In genomic region chr4:7019367-7019766, GRCh38 we compare ENCODE assay signal across 22 cellular contexts. TPM values are rescaled to one million over a fixed set of nuclear protein-coding genes. Genes with fewer than 3 reads are reported as not detected.
DNase-seq lines count a peak whose midpoint lies in the region; FAIRE-seq and TF ChIP-seq lines count a peak whose summit lies in the region.
"Had no signal": no experiment of that assay in that cellular context is flagged by ENCODE, and none has a peak within 500 bp of the region (broad histone marks: within the 10 kb centered on the region; RNA-seq: fewer than 3 reads in every experiment).

No MANE protein-coding gene starts in this region.

- H3K4me1 ChIP-seq in astrocyte (ENCODE audit: insufficient read depth, low read length) (peaks cover 15% of the 10 kb centered on the region), mesenchymal stem cell (ENCODE audit: control insufficient read depth, insufficient read depth, low read depth, low read length) (peaks cover 32% of the 10 kb centered on the region), spleen (peaks cover 0 to 3% (median 0%) of the 10 kb centered on the region in 6 donors), small intestine (ENCODE audit: control insufficient read depth in 2 of 2, insufficient read depth in 1 of 2, low read depth in 1 of 2, low read length in 1 of 2) (no peaks in the 10 kb centered on the region)
- H3K4me1 ChIP-seq: SJCRH30 had no signal

- no peak overlapping the region for H3K4ac ChIP-seq in mesenchymal stem cell (ENCODE audit: low read depth in 1 of 2, low read length in 2 of 2)

- peaks cover 34% of the 10 kb centered on the region for H3K4me1 Mint-ChIP-seq in HFFc6 (ENCODE audit: low read depth)
- H3K4me1 Mint-ChIP-seq in astrocyte (ENCODE audit: low read depth, unreplicated experiment): peaks cover 32% of the 10 kb centered on the region

- peaks cover 25% of the 10 kb centered on the region for H3K36me3 Mint-ChIP-seq in HFFc6 (ENCODE audit: low read depth)
- H3K36me3 Mint-ChIP-seq in astrocyte (ENCODE audit: low read depth, unreplicated experiment): peaks cover 28% of the 10 kb centered on the region

- H3K4me3 ChIP-seq in astrocyte (ENCODE audit: insufficient read depth, low read depth, low read length): no peak overlapping the region
- no peak overlapping the region for H3K4me3 ChIP-seq in mesenchymal stem cell (ENCODE audit: insufficient read depth in 1 of 2, low read depth in 1 of 2, low read length in 2 of 2)
- H3K4me3 ChIP-seq in spleen: no peak overlapping the region
- H3K4me3 ChIP-seq in small intestine (ENCODE audit: low read depth in 1 of 2, low read length in 2 of 2): no peak overlapping the region
- H3K4me3 ChIP-seq: GM12878, MG63, SJCRH30 had no signal

- H3K18ac ChIP-seq in mesenchymal stem cell (ENCODE audit: low read depth in 1 of 2, low read length in 2 of 2): no peak overlapping the region

- WGBS in mesenchymal stem cell: 87% methylated on average over 9 of the region's 10 CpGs
- 93 to 95% (median 94%) methylated on average over 9 to 10 of the region's 10 CpGs for WGBS in spleen, 5 donors
- 89 to 95% (median 94%) methylated on average over 9 to 10 of the region's 10 CpGs for WGBS in small intestine, 3 donors

- H3K79me2 ChIP-seq in astrocyte (ENCODE audit: insufficient read depth, low read length): peaks cover 6% of the 10 kb centered on the region

- no peaks in the 10 kb centered on the region for H3K9me3 ChIP-seq in astrocyte (ENCODE audit: insufficient read depth, low read depth, low read length)
- no peaks in the 10 kb centered on the region for H3K9me3 ChIP-seq in mesenchymal stem cell (ENCODE audit: control insufficient read depth, low read length)
- H3K9me3 ChIP-seq in spleen: no peaks in the 10 kb centered on the region
- no peaks in the 10 kb centered on the region for H3K9me3 ChIP-seq in small intestine (ENCODE audit: control insufficient read depth, low read depth)
- H3K9me3 ChIP-seq: Caco-2, MG63, SJCRH30 had no signal

- no peak for TF ChIP-seq CTCF in HFFc6 (IDR thresholded peaks at IDR 0.05)
- TF ChIP-seq CTCF in astrocyte (IDR thresholded peaks at IDR 0.05; ENCODE audit: insufficient read depth, low read depth, low read length): no peak
- no peak for TF ChIP-seq CTCF in spleen (IDR thresholded peaks at IDR 0.05 in 8 of 11, conservative IDR thresholded peaks at IDR 0.05 in 3 of 11)

- H2BK12ac ChIP-seq in mesenchymal stem cell (ENCODE audit: low read length in 2 of 2): peak overlapping the region in 1 of 2 experiments; percentile 15

- no peak overlapping the region for H4K91ac ChIP-seq in mesenchymal stem cell (ENCODE audit: low read length)

- peak overlapping the region; percentile 38 for H3K27ac Mint-ChIP-seq in HFFc6
- no peak overlapping the region for H3K27ac Mint-ChIP-seq in astrocyte (ENCODE audit: unreplicated experiment)
- H3K27ac Mint-ChIP-seq: CD8-positive, alpha-beta T cell had no signal

- TF ChIP-seq POLR2A in spleen (IDR thresholded peaks at IDR 0.05) (no peak), H54 (IDR thresholded peaks at IDR 0.05; ENCODE audit: low read depth, low read length) (no peak)

- DNase-seq in HFFc6 (no peak), astrocyte (ENCODE audit: low read depth) (no peak), mesenchymal stem cell (no peak), spleen (peak; percentile 46), H54 (ENCODE audit: insufficient read length, low spot score) (no peak), small intestine (no peak)
- DNase-seq in activated CD8-positive, alpha-beta memory T cell treated with anti-CD3 and anti-CD28 coated beads, Interleukin-2, amount 50 U/mL, for 48 hours: no peak
- DNase-seq: C1 segment of cervical spinal cord; Caco-2; CD8-positive, alpha-beta T cell; GDM1; KG1; MG63; NCI-H1105 treated with DMSO at 0.1 percent for 48 hours; NCI-H146; NCI-H1930; NCI-H2107; NCI-H446; NCI-H524 treated with DMSO at 0.1 percent for 48 hours; NCI-H774; SJCRH30 had no signal

- no peak overlapping the region for H2AFZ ChIP-seq in astrocyte (ENCODE audit: low read depth, low read length)
- H2AFZ ChIP-seq in mesenchymal stem cell (ENCODE audit: low read depth, low read length): no peak overlapping the region

- H3K9ac ChIP-seq in astrocyte (ENCODE audit: low read length) (no peak overlapping the region), mesenchymal stem cell (ENCODE audit: low read length) (no peak overlapping the region)

- no peak overlapping the region for H3K4me3 Mint-ChIP-seq in HFFc6
- peak overlapping the region; percentile 54 for H3K4me3 Mint-ChIP-seq in astrocyte (ENCODE audit: unreplicated experiment)
- H3K4me3 Mint-ChIP-seq: CD8-positive, alpha-beta T cell had no signal

- FAIRE-seq in astrocyte (lab: Jason Lieb, UNC) (no peak), H54 (lab: Jason Lieb, UNC) (no peak), small intestine (lab: Jason Lieb, UNC) (no peak)
- FAIRE-seq: GM12878 had no signal

- H3K4me2 ChIP-seq in astrocyte (ENCODE audit: low read length) (no peak overlapping the region), mesenchymal stem cell (ENCODE audit: low read length, poor library complexity, severe bottlenecking) (no peak overlapping the region)

- no peak overlapping the region for H2BK15ac ChIP-seq in mesenchymal stem cell (ENCODE audit: low read depth, poor library complexity, severe bottlenecking)

- peak overlapping the region; percentile 57 for H2AK5ac ChIP-seq in mesenchymal stem cell (ENCODE audit: low read length, severe bottlenecking)

- no peaks in the 10 kb centered on the region; the same call in 1 of the 2 replicates for H3K27me3 Mint-ChIP-seq in HFFc6 (ENCODE audit: insufficient read depth)
- H3K27me3 Mint-ChIP-seq in astrocyte (ENCODE audit: low read depth, unreplicated experiment): no peaks in the 10 kb centered on the region

- H3K14ac ChIP-seq in mesenchymal stem cell (ENCODE audit: low read length in 2 of 2): peak overlapping the region in 1 of 2 experiments; percentile 53

- H3K27me3 ChIP-seq in astrocyte (ENCODE audit: insufficient read depth, low read length) (no peaks in the 10 kb centered on the region), mesenchymal stem cell (ENCODE audit: control insufficient read depth in 1 of 2, insufficient read depth in 1 of 2, low read length in 2 of 2) (no peaks in the 10 kb centered on the region), spleen (replicated peaks in 1 of 7) (no peaks in the 10 kb centered on the region), small intestine (ENCODE audit: control insufficient read depth in 2 of 2, insufficient read depth in 2 of 2, low read length in 2 of 2) (no peaks in the 10 kb centered on the region)
- H3K27me3 ChIP-seq: MG63, SJCRH30 had no signal

- peaks cover 22% of the 10 kb centered on the region for H3K79me1 ChIP-seq in mesenchymal stem cell (replicated peaks; ENCODE audit: low read length, poor library complexity, severe bottlenecking)

- peaks cover 3% of the 10 kb centered on the region for H3K36me3 ChIP-seq in astrocyte (ENCODE audit: insufficient read depth, low read length)
- H3K36me3 ChIP-seq in mesenchymal stem cell (ENCODE audit: control insufficient read depth in 1 of 2, insufficient read depth in 2 of 2, low read depth in 1 of 2, low read length in 2 of 2): peaks cover 56 to 67% of the 10 kb centered on the region in 2 experiments
- peaks cover 0 to 100% (median 73%) of the 10 kb centered on the region in 6 donors for H3K36me3 ChIP-seq in spleen
- peaks cover 14 to 20% of the 10 kb centered on the region in 2 donors for H3K36me3 ChIP-seq in small intestine (ENCODE audit: control insufficient read depth in 2 of 2, insufficient read depth in 2 of 2, low read length in 2 of 2)
- H3K36me3 ChIP-seq: MG63 had no signal

- H3K27ac ChIP-seq in astrocyte (ENCODE audit: low read depth, low read length) (no peak overlapping the region), mesenchymal stem cell (ENCODE audit: low read length, poor library complexity, severe bottlenecking) (no peak overlapping the region), spleen (no peak overlapping the region), small intestine (ENCODE audit: low read depth in 1 of 2, low read length in 1 of 2) (no peak overlapping the region)
- H3K27ac ChIP-seq: SJCRH30 had no signal

- H4K20me1 ChIP-seq in astrocyte (ENCODE audit: insufficient read depth, low read length): peaks cover 10% of the 10 kb centered on the region

- H2BK120ac ChIP-seq in mesenchymal stem cell (ENCODE audit: low read depth, low read length): no peak overlapping the region

- intact Hi-C loops in spleen (cut with DNase I; ENCODE audit: low total_unique reads): no loop called here

- H3K23ac ChIP-seq in mesenchymal stem cell (ENCODE audit: low read length in 2 of 2): peak overlapping the region in 1 of 2 experiments; percentile 48

- H3K9me3 Mint-ChIP-seq in HFFc6 (no peaks in the 10 kb centered on the region), astrocyte (ENCODE audit: unreplicated experiment) (no peaks in the 10 kb centered on the region)
- H3K9me3 Mint-ChIP-seq: CD8-positive, alpha-beta T cell had no signal

- no peak overlapping the region for H2BK5ac ChIP-seq in mesenchymal stem cell (ENCODE audit: low read depth, low read length, poor library complexity, severe bottlenecking)

- H4K8ac ChIP-seq in mesenchymal stem cell (ENCODE audit: low read length): no peak overlapping the region

RNA-seq across cellular contexts. Expression of gene TADA2B, which starts 23.8 kb away (rescaled TPM):
- total RNA-seq in HFFc6 (2021; fragmentation: NEBNext Ultra II Directional; extraction: Animal tissue kit (Norgen Biotek cat#: 25700)): 10 to 100 TPM; 15.5 to 19.9 (median 17.9) TPM
- 18.0 and 19.8 TPM in 2 replicates for total RNA-seq in astrocyte
- polyA plus RNA-seq in mesenchymal stem cell (2013, experiment 1 of 2): 13.5 TPM
- polyA plus RNA-seq in mesenchymal stem cell (2013, experiment 2 of 2): 14.1 TPM
- total RNA-seq in spleen: 10 to 100 TPM; 22.6 to 32.2 (median 27.1) TPM
- 10 to 100 TPM in 2 of 3 donors, 1 to 10 TPM in 1; 9.9 to 15.6 (median 10.8) TPM for polyA plus RNA-seq in spleen
- polyA plus RNA-seq in small intestine: 10 to 100 TPM; 13.5 to 14.7 (median 14.5) TPM

RNA-seq across cellular contexts. Expression of gene GRPEL1, which starts 48.5 kb away (rescaled TPM):
- 10 to 100 TPM; 43.1 to 62.1 (median 45.3) TPM for total RNA-seq in HFFc6 (2021; fragmentation: NEBNext Ultra II Directional; extraction: Animal tissue kit (Norgen Biotek cat#: 25700))
- total RNA-seq in astrocyte (48.3 and 55.8 TPM in 2 replicates), spleen (10 to 100 TPM; 21.3 to 42.7 (median 32.7) TPM)
- 21.0 TPM for polyA plus RNA-seq in mesenchymal stem cell (2013, experiment 1 of 2)
- polyA plus RNA-seq in mesenchymal stem cell (2013, experiment 2 of 2): 23.6 TPM
- polyA plus RNA-seq in spleen (10 to 100 TPM; 17.6 to 29.6 (median 23.8) TPM), small intestine (10 to 100 TPM; 27.6 to 36.8 (median 27.7) TPM)
